ENCODE assay signal across 24 cellular contexts in genomic region chr20:20000223-20000968, GRCh38. TPM values are rescaled to one million over a fixed set of nuclear protein-coding genes. Genes with fewer than 3 reads are reported as not detected.
A peak's percentile ranks its signal among the peaks of the same experiment; 100 is the strongest.
DNase-seq lines count a peak whose midpoint lies in the region; ATAC-seq, FAIRE-seq and TF ChIP-seq lines count a peak whose summit lies in the region.
"Had no signal": no experiment of that assay in that cellular context is flagged by ENCODE, and none has a peak within 500 bp of the region (broad histone marks: within the 10 kb centered on the region; RNA-seq: fewer than 3 reads in every experiment).

No MANE protein-coding gene starts in this region.

- no peak for FAIRE-seq in K562 (lab: Jason Lieb, UNC)
- FAIRE-seq: A549, colon, endometrium, keratinocyte had no signal

- BruUV-seq in K562 (replicated peaks; lab: Mats Ljungman, UMichigan) = no TSS peak

- POLR2A ChIA-PET in K562 (lab: Yijun Ruan, JAX) = interaction anchor here (0.6 to 0.7 kb wide), 2 partner anchors 15 to 1290 kb away, joined by 3 read pairs; no protein-coding TSS in a partner anchor

- DNase-seq in AML-193 (lab: John Stamatoyannopoulos, UW) (peak; percentile 4 to 21), MV-4-11 (lab: John Stamatoyannopoulos, UW) (peak; percentile 91), K562 (ENCODE audit: extremely low read depth in 1 of 4, low spot score in 3 of 4) (no peak), DMS153 treated with DMSO at 0.1 percent for 48 hours (lab: John Stamatoyannopoulos, UW; ENCODE audit: unreplicated experiment) (no peak), tibial nerve (ENCODE audit: low spot score in 2 of 2) (no peak)
- DNase-seq in stimulated activated naive CD4-positive, alpha-beta T cell treated with Interleukin-2 at 50 U/mL for 16 hours (lab: John Stamatoyannopoulos, UW) = no peak
- DNase-seq: activated CD4-positive, CD25-positive, alpha-beta regulatory T cell; activated naive CD4-positive, alpha-beta T cell treated with anti-CD3 and anti-CD28 coated beads, Interleukin-2, amount 50 U/mL, for 16 hours; activated T-cell treated with anti-CD3 and anti-CD28 coated beads, Interleukin-2, amount 50 U/mL, for 4 hours; C1 segment of cervical spinal cord; KBM-7; natural killer cell; NCI-H1105; NCI-H2107; NCI-H524 treated with DMSO at 0.1 percent for 48 hours; SHP77 treated with DMSO at 0.1 percent for 48 hours; T-helper 17 cell had no signal

- no peak for ATAC-seq in K562
- no peak for ATAC-seq in HG03565 (IDR thresholded peaks at IDR 0.05; ENCODE audit: unreplicated experiment)
- ATAC-seq: A549; activated T-cell treated with anti-CD3 and anti-CD28 coated beads, Interleukin-2, amount 50 U/mL, for 4 hours; HCT116; T-helper 17 cell had no signal

- TF ChIP-seq EP300 in K562 (IDR thresholded peaks at IDR 0.05; ENCODE audit: low read length) = no peak
- TF ChIP-seq EP300 in tibial nerve (IDR thresholded peaks at IDR 0.05) = no peak

- H3K9me3 ChIP-seq in K562 (replicated peaks; ENCODE audit: control insufficient read depth, insufficient read depth, low read depth, low read length) = no peaks in the 10 kb centered on the region
- H3K9me3 ChIP-seq in muscle layer of colon (ENCODE audit: low read length) = no peaks in the 10 kb centered on the region
- H3K9me3 ChIP-seq in tibial nerve = no peaks in the 10 kb centered on the region
- H3K9me3 ChIP-seq: A549 had no signal

- H3K4me3 ChIP-seq in K562 (no peak overlapping the region), muscle layer of colon (ENCODE audit: low read depth in 1 of 2, low read length in 2 of 2) (no peak overlapping the region), tibial nerve (no peak overlapping the region)
- H3K4me3 ChIP-seq: A549 had no signal

- H3K4me2 ChIP-seq in K562 (ENCODE audit: insufficient read depth, low read length) = no peak overlapping the region
- H3K4me2 ChIP-seq: A549 had no signal

- intact Hi-C loops in K562 (cut with micrococcal nuclease) = no loop called here

- no peak overlapping the region for H3K27ac ChIP-seq in K562 (ENCODE audit: extremely low read depth, low read depth, low read length)
- peak overlapping the region; percentile 39 for H3K27ac ChIP-seq in muscle layer of colon (ENCODE audit: low read depth, low read length)
- peak overlapping the region in 1 of 4 donors; percentile 52 for H3K27ac ChIP-seq in tibial nerve
- H3K27ac ChIP-seq: A549 had no signal

- H3K9ac ChIP-seq in K562 (ENCODE audit: insufficient read depth in 1 of 2, low read depth in 2 of 2, low read length in 2 of 2) (no peak overlapping the region), muscle layer of colon (ENCODE audit: low read length) (no peak overlapping the region)

- H3K27me3 ChIP-seq in K562 (ENCODE audit: control insufficient read depth in 2 of 2, insufficient read depth in 2 of 2, low read length in 2 of 2) (peaks cover 5 to 35% of the 10 kb centered on the region in 2 experiments; a peak in 3 of 5 replicates), muscle layer of colon (ENCODE audit: control insufficient read depth in 1 of 2, insufficient read depth in 2 of 2, low read length in 2 of 2) (no peaks in the 10 kb centered on the region), tibial nerve (no peaks in the 10 kb centered on the region)

- in situ Hi-C loops in K562 (cut with MboI) = no loop called here

- CTCF ChIA-PET in K562 (lab: Yijun Ruan, JAX; ENCODE audit: low intra/inter-chr PET ratio) = no interaction called here

- H3K4me1 ChIP-seq in K562 (replicated peaks in 1 of 2; ENCODE audit: control insufficient read depth in 2 of 2, insufficient read depth in 2 of 2, low read length in 2 of 2) (peaks cover 0 to 4% of the 10 kb centered on the region in 2 experiments; a peak in 2 of 5 replicates), muscle layer of colon (ENCODE audit: insufficient read depth, low read length) (peaks cover 47% of the 10 kb centered on the region), tibial nerve (peaks cover 0 to 59% (median 19%) of the 10 kb centered on the region in 4 donors)

- H3K79me2 ChIP-seq in K562 (ENCODE audit: control insufficient read depth, insufficient read depth, low read length) = no peaks in the 10 kb centered on the region

- no peaks in the 10 kb centered on the region for H3K36me3 ChIP-seq in K562 (ENCODE audit: control insufficient read depth, insufficient read depth, low read length)
- peaks cover 43% of the 10 kb centered on the region for H3K36me3 ChIP-seq in muscle layer of colon (ENCODE audit: insufficient read depth, low read length)
- peaks cover 0 to 57% (median 0%) of the 10 kb centered on the region in 3 donors for H3K36me3 ChIP-seq in tibial nerve

- no peaks in the 10 kb centered on the region for H4K20me1 ChIP-seq in K562 (replicated peaks; ENCODE audit: control insufficient read depth, insufficient read depth, low read length)

- H2AFZ ChIP-seq in K562 (ENCODE audit: low read depth, low read length) = no peak overlapping the region

- TF ChIP-seq RAD21 in K562 (CRISPR knock-in tag; conservative IDR thresholded peaks at IDR 0.05 in 1 of 2, IDR thresholded peaks at IDR 0.05 in 1 of 2) = no peak

- TF ChIP-seq POLR2A in K562 (conservative IDR thresholded peaks at IDR 0.05) (no peak), tibial nerve (IDR thresholded peaks at IDR 0.05) (no peak)

- 2% methylated on average over 13 of the region's 14 CpGs for WGBS in K562 (ENCODE audit: insufficient coverage, low coverage, missing lambda C conversion rate)
- WGBS in tibial nerve, 2 donors = 84 to 87% methylated on average over 14 of the region's 14 CpGs

- TF ChIP-seq CTCF in K562 (IDR thresholded peaks at IDR 0.05 in 2 of 3, conservative IDR thresholded peaks at IDR 0.05 in 1 of 3; ENCODE audit: insufficient read depth in 2 of 3, low read depth in 1 of 3, low read length in 3 of 3) = no peak
- no peak for TF ChIP-seq CTCF in tibial nerve (IDR thresholded peaks at IDR 0.05)

- H3K9me1 ChIP-seq in K562 (ENCODE audit: control insufficient read depth, insufficient read depth, low read length) = no peaks in the 10 kb centered on the region

RNA-seq across cellular contexts. Expression of gene NAA20, which starts 16.8 kb away (rescaled TPM):
- 12.7 and 16.9 TPM in 2 replicates for total RNA-seq in K562 (2011; cell fraction: chromatin; rRNA removed; ENCODE audit: low replicate concordance)
- 18.7 and 25.7 TPM in 2 replicates for total RNA-seq in K562 (2011; cell fraction: nucleolus; rRNA removed)
- 22.6 and 27.2 TPM in 2 replicates for total RNA-seq in K562 (2011; cell fraction: nucleoplasm; rRNA removed)
- total RNA-seq in K562 (2014; rRNA removed) (46.9 and 51.4 TPM in 2 replicates), K562 (2014; rRNA removed; fragmentation: Illumina TruSeq; extraction: Trizol) (84.6 and 88.1 TPM in 2 replicates), K562 (2015; rRNA removed; fragmentation: Illumina TruSeq; extraction: Trizol) (68.3 TPM in 2 replicates), K562 (2021) (67.0 and 69.8 TPM in 2 replicates), tibial nerve (10 to 100 TPM; 18.1 to 27.2 (median 20.8) TPM)
- polyA plus RNA-seq in K562 (2011; rRNA removed) (69.5 and 105 TPM in 2 replicates), K562 (2014; fragmentation: Illumina TruSeq; extraction: Trizol) (68.2 and 69.3 TPM in 2 replicates), K562 (2014; fragmentation: Nextera tagmentation; extraction: Ambion mirVana) (100 to 1,000 TPM; 341 to 361 TPM), K562 (2014; rRNA removed) (86.5 and 104 TPM in 2 replicates)
- 37.7 and 43.1 TPM in 2 replicates for polyA plus RNA-seq in K562 (2011; cell fraction: cytosol; rRNA removed)
- 14.4 and 22.0 TPM in 2 replicates for polyA plus RNA-seq in K562 (2011; cell fraction: nucleus; rRNA removed)
- polyA plus RNA-seq in K562 (2012) = 48.1 and 77.9 TPM in 2 replicates
- 40.5 and 43.6 TPM in 2 replicates for polyA minus RNA-seq in K562 (2011; rRNA and poly(A)+ RNA removed)
- polyA minus RNA-seq in K562 (2011; cell fraction: cytosol; rRNA and poly(A)+ RNA removed) = 12.6 and 14.0 TPM in 2 replicates
- 18.7 and 19.9 TPM in 2 replicates for polyA minus RNA-seq in K562 (2011; cell fraction: nucleus; rRNA and poly(A)+ RNA removed)

RNA-seq across cellular contexts. Expression of gene CRNKL1, which starts 51.9 kb away (rescaled TPM):
- total RNA-seq in K562 (2011; cell fraction: chromatin; rRNA removed; ENCODE audit: low replicate concordance) = 3.0 and 6.9 TPM in 2 replicates
- total RNA-seq in K562 (2011; cell fraction: nucleolus; rRNA removed) = 1.8 and 2.7 TPM in 2 replicates
- total RNA-seq in K562 (2011; cell fraction: nucleoplasm; rRNA removed) = 4.0 and 5.8 TPM in 2 replicates
- total RNA-seq in K562 (2014; rRNA removed) (11.6 and 12.9 TPM in 2 replicates), K562 (2014; rRNA removed; fragmentation: Illumina TruSeq; extraction: Trizol) (17.0 and 21.8 TPM in 2 replicates), K562 (2015; rRNA removed; fragmentation: Illumina TruSeq; extraction: Trizol) (13.0 and 14.2 TPM in 2 replicates), K562 (2021) (9.8 and 11.3 TPM in 2 replicates), tibial nerve (10 to 100 TPM; 25.5 to 37.9 (median 28.8) TPM)
- polyA plus RNA-seq in K562 (2011; rRNA removed) (5.7 and 9.3 TPM in 2 replicates), K562 (2014; fragmentation: Illumina TruSeq; extraction: Trizol) (11.5 and 12.4 TPM in 2 replicates), K562 (2014; fragmentation: Nextera tagmentation; extraction: Ambion mirVana) (10 to 100 TPM in 1 of 2 experiments, 1 to 10 TPM in 1; 8.1 to 11.7 TPM), K562 (2014; rRNA removed) (10.8 and 11.4 TPM in 2 replicates)
- 2.1 and 3.1 TPM in 2 replicates for polyA plus RNA-seq in K562 (2011; cell fraction: cytosol; rRNA removed)
- 3.3 and 3.9 TPM in 2 replicates for polyA plus RNA-seq in K562 (2011; cell fraction: nucleus; rRNA removed)
- 7.8 and 10.9 TPM in 2 replicates for polyA plus RNA-seq in K562 (2012)
- 16.1 and 17.1 TPM in 2 replicates for polyA minus RNA-seq in K562 (2011; rRNA and poly(A)+ RNA removed)
- 4.3 and 6.9 TPM in 2 replicates for polyA minus RNA-seq in K562 (2011; cell fraction: cytosol; rRNA and poly(A)+ RNA removed)
- 3.5 and 7.2 TPM in 2 replicates for polyA minus RNA-seq in K562 (2011; cell fraction: nucleus; rRNA and poly(A)+ RNA removed)

RNA-seq across cellular contexts. Expression of gene CFAP61, which starts 51.9 kb away (rescaled TPM):
- total RNA-seq in K562 (2011; cell fraction: chromatin; rRNA removed; ENCODE audit: low replicate concordance) = not detected in 2 replicates
- not detected in 2 replicates for total RNA-seq in K562 (2011; cell fraction: nucleolus; rRNA removed)
- not detected in 2 replicates for total RNA-seq in K562 (2011; cell fraction: nucleoplasm; rRNA removed)
- not detected in 2 replicates for total RNA-seq in K562 (2014; rRNA removed)
- total RNA-seq in K562 (2014; rRNA removed; fragmentation: Illumina TruSeq; extraction: Trizol) = not detected in 2 replicates
- total RNA-seq in K562 (2015; rRNA removed; fragmentation: Illumina TruSeq; extraction: Trizol) = not detected in 2 replicates
- not detected in 2 replicates for total RNA-seq in K562 (2021)
- 0.07 TPM in 1 of 2 replicates, not detected in the other for polyA plus RNA-seq in K562 (2011; rRNA removed)
- not detected in 2 replicates for polyA plus RNA-seq in K562 (2011; cell fraction: cytosol; rRNA removed)
- polyA plus RNA-seq in K562 (2011; cell fraction: nucleus; rRNA removed) = 0.21 TPM in 1 of 2 replicates, not detected in the other
- 0.24 TPM in 1 of 2 replicates, not detected in the other for polyA plus RNA-seq in K562 (2012)
- polyA plus RNA-seq in K562 (2014; fragmentation: Illumina TruSeq; extraction: Trizol) = not detected in 2 replicates
- under 1 TPM in 1 of 2 experiments, not detected in 1; 0.11 TPM for polyA plus RNA-seq in K562 (2014; fragmentation: Nextera tagmentation; extraction: Ambion mirVana)
- not detected in 2 replicates for polyA plus RNA-seq in K562 (2014; rRNA removed)
- polyA minus RNA-seq in K562 (2011; rRNA and poly(A)+ RNA removed) = not detected in 2 replicates
- polyA minus RNA-seq in K562 (2011; cell fraction: cytosol; rRNA and poly(A)+ RNA removed) = not detected in 2 replicates
- polyA minus RNA-seq in K562 (2011; cell fraction: nucleus; rRNA and poly(A)+ RNA removed) = not detected in 2 replicates
- 1 to 10 TPM in 1 of 4 donors, under 1 TPM in 2, not detected in 1; 0.21 to 1.5 (median 0.60) TPM for total RNA-seq in tibial nerve
- total RNA-seq: T-helper 17 cell had no signal

Comparison
In these comparisons a context has a peak if more than half of its experiments do, and no peak if none do; other contexts are left out.
1. DNase-seq: peak in AML-193 (2 of 2) and MV-4-11 (single experiment); none in K562 (0 of 4), DMS153 treated with DMSO at 0.1 percent for 48 hours (single experiment), stimulated activated naive CD4-positive, alpha-beta T cell treated with Interleukin-2 at 50 U/mL for 16 hours (single experiment) and tibial nerve (0 of 2).